ENCODE assay signal across 8 cellular contexts in genomic region chr6:107657755-107658461, GRCh38.
DNase-seq lines count a peak whose midpoint lies in the region; ATAC-seq and TF ChIP-seq lines count a peak whose summit lies in the region.

No MANE protein-coding gene starts in this region.

- no peaks in the 10 kb centered on the region for H3K36me3 Mint-ChIP-seq in CD8-positive, alpha-beta memory T cell

- peak overlapping the region; percentile 59 for H3K4me3 ChIP-seq in CD8-positive, alpha-beta memory T cell (ENCODE audit: low read length)
- H3K4me3 ChIP-seq in adrenal gland: no peak overlapping the region
- H3K4me3 ChIP-seq in left lung: no peak overlapping the region

- H3K9me3 Mint-ChIP-seq in CD8-positive, alpha-beta memory T cell: no peaks in the 10 kb centered on the region

- H3K36me3 ChIP-seq in CD8-positive, alpha-beta memory T cell (ENCODE audit: insufficient read depth, low read length): no peaks in the 10 kb centered on the region
- H3K36me3 ChIP-seq in adrenal gland (replicated peaks in 1 of 2): no peaks in the 10 kb centered on the region
- no peaks in the 10 kb centered on the region for H3K36me3 ChIP-seq in left lung

- TF ChIP-seq POLR2A in adrenal gland (IDR thresholded peaks at IDR 0.05): peak in 1 of 2 donors; percentile 31

- CTCF ChIA-PET in CD8-positive, alpha-beta memory T cell (lab: Charles Lee): interaction anchor here (0.7 to 1.6 kb wide), 9 partner anchors 13 to 197 kb away, joined by 3 to 6 read pairs (median 4); no protein-coding TSS in a partner anchor

- no peak overlapping the region for H3K27ac ChIP-seq in CD8-positive, alpha-beta memory T cell (ENCODE audit: low read depth, low read length)
- H3K27ac ChIP-seq in adrenal gland: peak overlapping the region in 3 of 5 donors; percentile 33 to 68 (median 44)
- peak overlapping the region in 1 of 2 donors; percentile 49 for H3K27ac ChIP-seq in left lung

- H3K4me1 Mint-ChIP-seq in CD8-positive, alpha-beta memory T cell: peaks cover 34 to 39% (median 37%) of the 10 kb centered on the region in 3 donors

- H3K9me3 ChIP-seq in CD8-positive, alpha-beta memory T cell (ENCODE audit: low read length): no peaks in the 10 kb centered on the region
- H3K9me3 ChIP-seq in adrenal gland (replicated peaks in 1 of 3) (no peaks in the 10 kb centered on the region), left lung (no peaks in the 10 kb centered on the region)

- H3K4me1 ChIP-seq in CD8-positive, alpha-beta memory T cell (ENCODE audit: insufficient read depth, low read length): peaks cover 24% of the 10 kb centered on the region
- H3K4me1 ChIP-seq in adrenal gland (replicated peaks in 1 of 2) (peaks cover 17 to 57% of the 10 kb centered on the region in 2 donors), left lung (peaks cover 4 to 39% of the 10 kb centered on the region in 2 donors)

- ATAC-seq in GM19372 (IDR thresholded peaks at IDR 0.05; ENCODE audit: low read depth, unreplicated experiment): peak; percentile 78
- ATAC-seq in HG03432 (IDR thresholded peaks at IDR 0.05; ENCODE audit: unreplicated experiment): peak; percentile 95
- ATAC-seq in left lung: peak; percentile 72

- peak in 3 of 5 donors; percentile 42 to 72 (median 45) for DNase-seq in CD8-positive, alpha-beta memory T cell
- DNase-seq in SHP77 treated with DMSO at 0.1 percent for 48 hours (lab: John Stamatoyannopoulos, UW): peak; percentile 91
- peak in 6 of 7 donors; percentile 70 to 88 (median 76) for DNase-seq in adrenal gland
- DNase-seq in left lung: peak in 1 of 2 donors; percentile 65
- DNase-seq in stimulated activated naive CD4-positive, alpha-beta T cell treated with Interleukin-2 at 50 U/mL for 16 hours (lab: John Stamatoyannopoulos, UW): peak; percentile 42
- no peak for DNase-seq in glomerular visceral epithelial cell (ENCODE audit: extremely low spot score)

- 32 to 54% (median 45%) methylated on average over 7 to 17 of the region's 17 CpGs for WGBS in adrenal gland, 4 donors

- no peaks in the 10 kb centered on the region for H3K27me3 ChIP-seq in CD8-positive, alpha-beta memory T cell (ENCODE audit: insufficient read depth, low read length, poor library complexity, severe bottlenecking)
- no peaks in the 10 kb centered on the region for H3K27me3 ChIP-seq in adrenal gland
- H3K27me3 ChIP-seq in left lung: no peaks in the 10 kb centered on the region

- peak in 5 of 6 experiments; percentile 23 to 59 (median 40) for TF ChIP-seq CTCF in adrenal gland (IDR thresholded peaks at IDR 0.05)
- TF ChIP-seq CTCF in left lung (IDR thresholded peaks at IDR 0.05): peak; percentile 15 to 42

- intact Hi-C loops in adrenal gland (cut with DNase I): no loop called here
- intact Hi-C loops in left lung (cut with DNase I): no loop called here

- peaks cover 0 to 5% of the 10 kb centered on the region in 2 donors for H3K27me3 Mint-ChIP-seq in CD8-positive, alpha-beta memory T cell

- POLR2A ChIA-PET in CD8-positive, alpha-beta memory T cell (lab: Charles Lee): interaction anchor here (1.1 kb wide), 1 partner anchor 8 kb away, joined by 3 read pairs; no protein-coding TSS in a partner anchor

- peak overlapping the region; percentile 59 to 92 (median 79) for H3K27ac Mint-ChIP-seq in CD8-positive, alpha-beta memory T cell

- peak overlapping the region; percentile 69 to 91 (median 85) for H3K4me3 Mint-ChIP-seq in CD8-positive, alpha-beta memory T cell
